Comparison of ENCODE assay signal across 13 cellular contexts in genomic region chr4:79603681-79604080, GRCh38.
A peak's percentile ranks its signal among the peaks of the same experiment; 100 is the strongest.
DNase-seq lines count a peak whose midpoint lies in the region; ATAC-seq lines count a peak whose summit lies in the region.
"Had no signal": no experiment of that assay in that cellular context is flagged by ENCODE, and none has a peak within 500 bp of the region (broad histone marks: within the 10 kb centered on the region; RNA-seq: fewer than 3 reads in every experiment).

No MANE protein-coding gene starts in this region.

- intact Hi-C loops in activated CD4-positive, alpha-beta T cell treated with anti-CD3 and anti-CD28 coated beads, Interleukin-2, amount 10 ng/mL, durations not matched to agents 24 days and 14 days (cut with micrococcal nuclease) = no loop called here
- intact Hi-C loops in naive thymus-derived CD4-positive, alpha-beta T cell (cut with micrococcal nuclease) = no loop called here
- intact Hi-C loops in activated naive CD4-positive, alpha-beta T cell treated with anti-CD3 and anti-CD28 coated beads for 36 hours (cut with micrococcal nuclease) = no loop called here

- H3K36me3 Mint-ChIP-seq in activated CD4-positive, alpha-beta T cell treated with anti-CD3 and anti-CD28 coated beads, Interleukin-2, amount 10 ng/mL, durations not matched to agents 24 days and 14 days (ENCODE audit: low read depth) = no peaks in the 10 kb centered on the region
- H3K36me3 Mint-ChIP-seq in naive thymus-derived CD4-positive, alpha-beta T cell = peaks cover 0 to 9% (median 0%) of the 10 kb centered on the region in 5 donors
- H3K36me3 Mint-ChIP-seq in activated naive CD4-positive, alpha-beta T cell treated with anti-CD3 and anti-CD28 coated beads for 36 hours (ENCODE audit: low read depth) = no peaks in the 10 kb centered on the region

- H3K4me1 ChIP-seq in naive thymus-derived CD4-positive, alpha-beta T cell (ENCODE audit: control insufficient read depth in 2 of 2, insufficient read depth in 2 of 2, low read length in 2 of 2) = no peaks in the 10 kb centered on the region
- H3K4me1 ChIP-seq: A549, breast epithelium had no signal

- peak; percentile 55 for ATAC-seq in GM21737 (IDR thresholded peaks at IDR 0.05; ENCODE audit: unreplicated experiment)
- peak; percentile 70 for ATAC-seq in naive thymus-derived CD4-positive, alpha-beta T cell
- ATAC-seq in GM19463 (IDR thresholded peaks at IDR 0.05; ENCODE audit: unreplicated experiment) = no peak
- ATAC-seq: A549, GM23338, left ventricle myocardium superior had no signal

- no peaks in the 10 kb centered on the region for H3K36me3 ChIP-seq in naive thymus-derived CD4-positive, alpha-beta T cell (ENCODE audit: control insufficient read depth in 2 of 3, insufficient read depth in 3 of 3, low read length in 3 of 3)
- H3K36me3 ChIP-seq: breast epithelium had no signal

- POLR2A ChIA-PET in naive thymus-derived CD4-positive, alpha-beta T cell (lab: Charles Lee) = no interaction called here

- H3K27me3 Mint-ChIP-seq in activated CD4-positive, alpha-beta T cell treated with anti-CD3 and anti-CD28 coated beads, Interleukin-2, amount 10 ng/mL, durations not matched to agents 24 days and 14 days = peaks cover 3% of the 10 kb centered on the region
- H3K27me3 Mint-ChIP-seq in naive thymus-derived CD4-positive, alpha-beta T cell = peaks cover 0 to 5% (median 0%) of the 10 kb centered on the region in 5 donors
- H3K27me3 Mint-ChIP-seq in activated naive CD4-positive, alpha-beta T cell treated with anti-CD3 and anti-CD28 coated beads for 36 hours (ENCODE audit: low read depth) = peaks cover 3% of the 10 kb centered on the region

- H3K27ac ChIP-seq in naive thymus-derived CD4-positive, alpha-beta T cell (ENCODE audit: low read depth, low read length) = no peak overlapping the region
- H3K27ac ChIP-seq: A549, breast epithelium had no signal

- H3K9me3 Mint-ChIP-seq in activated CD4-positive, alpha-beta T cell treated with anti-CD3 and anti-CD28 coated beads, Interleukin-2, amount 10 ng/mL, durations not matched to agents 24 days and 14 days = peaks cover 5% of the 10 kb centered on the region
- peaks cover 0 to 11% (median 4%) of the 10 kb centered on the region in 11 donors for H3K9me3 Mint-ChIP-seq in naive thymus-derived CD4-positive, alpha-beta T cell
- no peaks in the 10 kb centered on the region for H3K9me3 Mint-ChIP-seq in activated naive CD4-positive, alpha-beta T cell treated with anti-CD3 and anti-CD28 coated beads for 36 hours
- H3K9me3 Mint-ChIP-seq: GM23338 had no signal

- no peak for DNase-seq in activated CD4-positive, alpha-beta T cell treated with anti-CD3 and anti-CD28 coated beads, Interleukin-2, amount 10 ng/mL, durations not matched to agents 24 days and 14 days
- DNase-seq in activated CD4-positive, alpha-beta T cell treated with anti-CD3 and anti-CD28 coated beads for 1 hour = no peak
- peak; percentile 83 for DNase-seq in MV-4-11 (lab: John Stamatoyannopoulos, UW)
- peak in 4 of 9 donors; percentile 14 to 57 (median 30) for DNase-seq in naive thymus-derived CD4-positive, alpha-beta T cell
- DNase-seq in midbrain (lab: John Stamatoyannopoulos, UW) = no peak
- DNase-seq in activated naive CD4-positive, alpha-beta T cell treated with anti-CD3 and anti-CD28 coated beads for 36 hours = no peak
- DNase-seq: left ventricle myocardium superior, NCI-H2171 treated with DMSO at 0.1 percent for 48 hours had no signal

- H3K27me3 ChIP-seq in naive thymus-derived CD4-positive, alpha-beta T cell (ENCODE audit: control insufficient read depth in 2 of 2, insufficient read depth in 2 of 2, low read length in 2 of 2) = no peaks in the 10 kb centered on the region
- H3K27me3 ChIP-seq: breast epithelium had no signal

- CTCF ChIA-PET in naive thymus-derived CD4-positive, alpha-beta T cell (lab: Charles Lee) = no interaction called here
- CTCF ChIA-PET in activated naive CD4-positive, alpha-beta T cell treated with anti-CD3 and anti-CD28 coated beads for 36 hours (lab: Charles Lee) = interaction anchor here (1.0 kb wide), 1 partner anchor 580 kb away, joined by 3 read pairs; no protein-coding TSS in a partner anchor

- peak overlapping the region; percentile 30 for H3K4me3 Mint-ChIP-seq in activated CD4-positive, alpha-beta T cell treated with anti-CD3 and anti-CD28 coated beads, Interleukin-2, amount 10 ng/mL, durations not matched to agents 24 days and 14 days
- H3K4me3 Mint-ChIP-seq in naive thymus-derived CD4-positive, alpha-beta T cell = peak overlapping the region in 8 of 10 donors; percentile 0 to 62 (median 45)
- no peak overlapping the region for H3K4me3 Mint-ChIP-seq in activated naive CD4-positive, alpha-beta T cell treated with anti-CD3 and anti-CD28 coated beads for 36 hours
- H3K4me3 Mint-ChIP-seq: GM23338 had no signal

- H3K27ac Mint-ChIP-seq in activated CD4-positive, alpha-beta T cell treated with anti-CD3 and anti-CD28 coated beads, Interleukin-2, amount 10 ng/mL, durations not matched to agents 24 days and 14 days = no peak overlapping the region
- peak overlapping the region in 8 of 9 donors; percentile 5 to 77 (median 42) for H3K27ac Mint-ChIP-seq in naive thymus-derived CD4-positive, alpha-beta T cell
- no peak overlapping the region for H3K27ac Mint-ChIP-seq in activated naive CD4-positive, alpha-beta T cell treated with anti-CD3 and anti-CD28 coated beads for 36 hours
- H3K27ac Mint-ChIP-seq: GM23338 had no signal

- H3K9me3 ChIP-seq in naive thymus-derived CD4-positive, alpha-beta T cell (ENCODE audit: control insufficient read depth in 2 of 3, low read length in 3 of 3) = no peaks in the 10 kb centered on the region
- H3K9me3 ChIP-seq: A549, breast epithelium had no signal

- no peak overlapping the region for H3K4me3 ChIP-seq in naive thymus-derived CD4-positive, alpha-beta T cell (ENCODE audit: low read length)
- H3K4me3 ChIP-seq: A549, breast epithelium, GM23338 had no signal

- peaks cover 5% of the 10 kb centered on the region for H3K4me1 Mint-ChIP-seq in activated CD4-positive, alpha-beta T cell treated with anti-CD3 and anti-CD28 coated beads, Interleukin-2, amount 10 ng/mL, durations not matched to agents 24 days and 14 days
- peaks cover 0 to 25% (median 22%) of the 10 kb centered on the region in 7 donors for H3K4me1 Mint-ChIP-seq in naive thymus-derived CD4-positive, alpha-beta T cell
- H3K4me1 Mint-ChIP-seq in activated naive CD4-positive, alpha-beta T cell treated with anti-CD3 and anti-CD28 coated beads for 36 hours (ENCODE audit: low read depth) = peaks cover 10% of the 10 kb centered on the region
- H3K4me1 Mint-ChIP-seq: GM23338 had no signal

Comparison
In these comparisons a context has a peak if more than half of its experiments do, and no peak if none do; other contexts are left out.
1. H3K27ac Mint-ChIP-seq: peak in naive thymus-derived CD4-positive, alpha-beta T cell (8 of 9); none in activated CD4-positive, alpha-beta T cell treated with anti-CD3 and anti-CD28 coated beads, Interleukin-2, amount 10 ng/mL, durations not matched to agents 24 days and 14 days (single experiment) and activated naive CD4-positive, alpha-beta T cell treated with anti-CD3 and anti-CD28 coated beads for 36 hours (single experiment).